In genomic region chr6:130120731-130121130, GRCh38 we compare ENCODE assay signal across 1 cellular context.
TF ChIP-seq lines count a peak whose summit lies in the region.

No MANE protein-coding gene starts in this region.

TF ChIP-seq in SK-N-SH, 30 proteins besides CTCF, POLR2A, EP300 and RAD21 (continued from another document):
- TF ChIP-seq USF2 (IDR thresholded peaks at IDR 0.05; ENCODE audit: borderline replicate concordance, low read depth, low read length), result no peak
- TF ChIP-seq TAF1 (IDR thresholded peaks at IDR 0.05; ENCODE audit: borderline replicate concordance, low read depth, low read length), result no peak
- TF ChIP-seq CHD2 (IDR thresholded peaks at IDR 0.05; ENCODE audit: low read length, partially characterized antibody), result no peak
- no peak for TF ChIP-seq FOXJ3 (CRISPR knock-in tag; IDR thresholded peaks at IDR 0.05)
- TF ChIP-seq ELF1 (IDR thresholded peaks at IDR 0.05), result no peak
